In the genomic region with DNA sequence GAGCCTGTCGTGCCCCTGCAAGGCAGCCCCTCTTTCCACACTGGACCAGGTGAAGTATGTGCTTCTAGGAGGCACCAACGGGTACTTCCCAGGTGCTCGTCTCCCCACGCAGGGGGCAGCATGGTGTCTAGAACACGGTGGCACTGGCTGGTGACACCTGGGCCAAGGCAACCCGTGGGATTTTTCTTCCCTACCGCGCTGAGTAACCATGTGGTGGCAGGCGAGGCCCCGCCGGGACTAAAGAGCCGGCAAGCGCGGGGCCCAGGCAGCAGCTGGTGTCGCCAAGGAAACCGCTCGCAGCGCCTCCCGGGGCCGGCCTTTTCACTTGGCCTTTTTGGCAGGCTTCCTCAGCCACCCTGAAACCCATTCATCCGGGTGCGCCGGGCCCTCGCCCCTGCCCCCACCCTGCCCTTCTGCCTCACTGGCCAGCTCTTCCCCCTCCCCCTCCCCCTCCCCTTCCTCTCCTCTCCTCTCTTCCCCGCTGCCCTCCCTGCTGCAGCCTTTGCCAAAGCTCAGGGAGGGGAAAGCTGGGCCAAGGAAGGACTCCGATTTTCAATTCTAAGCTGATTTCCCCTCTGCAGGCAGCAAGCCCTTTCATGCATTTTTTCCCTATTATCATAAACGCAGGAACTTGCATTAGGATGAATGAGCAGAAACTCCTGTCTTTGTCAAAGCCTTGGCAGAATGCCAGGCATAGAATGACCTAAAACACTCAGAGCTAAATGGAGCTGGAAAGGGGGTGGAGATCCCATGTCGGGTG, we compare ENCODE assay signal across 8 cellular contexts.
DNase-seq lines count a peak whose midpoint lies in the region; ATAC-seq, FAIRE-seq and TF ChIP-seq lines count a peak whose summit lies in the region.

No MANE protein-coding gene starts in this region.

- WGBS in H1 (ENCODE audit: extremely low coverage in 1 of 2, insufficient coverage in 1 of 2, insufficient read length in 1 of 2, insufficient replicate concordance in 2 of 2, low coverage in 1 of 2, low lambda C conversion rate in 2 of 2, missing lambda C conversion rate in 1 of 2), 2 experiments, result 9% methylated on average over 17 of the region's 28 CpGs; no CpG with 5 or more reads in 1 of the 2 experiments
- WGBS in mesodermal cell (ENCODE audit: insufficient coverage in 2 of 2), 2 experiments, result 6 to 11% methylated on average over 14 to 21 of the region's 28 CpGs

- TF ChIP-seq RAD21 in H1 (IDR thresholded peaks at IDR 0.05 in 1 of 2, conservative IDR thresholded peaks at IDR 0.05 in 1 of 2; ENCODE audit: low read depth in 2 of 2, low read length in 2 of 2), result peak; percentile 53 to 67

- no peaks in the 10 kb centered on the region; the same call in 1 of the 2 replicates for H3K79me1 ChIP-seq in H1 (ENCODE audit: low read depth, low read length)

- no peaks in the 10 kb centered on the region for H3K27me3 ChIP-seq in H1 (replicated peaks in 1 of 4; ENCODE audit: control insufficient read depth in 3 of 4, extremely low read depth in 1 of 4, insufficient read depth in 3 of 4, low read length in 3 of 4)

- TF ChIP-seq CTCF in H1 (IDR thresholded peaks at IDR 0.05; ENCODE audit: control extremely low read depth in 1 of 3, insufficient read depth in 1 of 3, low read depth in 1 of 3, low read length in 3 of 3), result peak; percentile 35 to 42 (median 38)

- peak in 1 of 2 experiments; percentile 41; a peak in 1 of 3 replicates for TF ChIP-seq EP300 in H1 (IDR thresholded peaks at IDR 0.05; ENCODE audit: borderline replicate concordance in 1 of 2, low read depth in 2 of 2, low read length in 2 of 2)

- peak overlapping the region; percentile 99 for H3K18ac ChIP-seq in H1 (ENCODE audit: extremely low read depth, low read length)

- H2BK12ac ChIP-seq in H1 (ENCODE audit: low read depth, low read length), result peak overlapping the region; percentile 97

- peak overlapping the region; percentile 82 for H3K56ac ChIP-seq in H1 (replicated peaks; ENCODE audit: insufficient read length, low read depth, low read length)

- FAIRE-seq in H1 (lab: Jason Lieb, UNC), result no peak

- H3K79me2 ChIP-seq in H1 (ENCODE audit: control insufficient read depth in 1 of 2, insufficient read depth in 2 of 2, low read length in 2 of 2), result no peaks in the 10 kb centered on the region

- CTCF ChIA-PET in H1 (lab: Charles Lee; ENCODE audit: partially characterized antibody), result interaction anchor here (0.7 to 5.4 kb wide), 21 partner anchors 8 to 965 kb away, joined by 3 to 45 read pairs (median 4); no protein-coding TSS in a partner anchor

- H3K4ac ChIP-seq in H1 (replicated peaks; ENCODE audit: insufficient read length, low read depth, low read length), result no peak overlapping the region

- no peaks in the 10 kb centered on the region; the same call in 1 of the 2 replicates for H3K23me2 ChIP-seq in H1 (ENCODE audit: low read depth, low read length)

- H2BK120ac ChIP-seq in H1 (replicated peaks; ENCODE audit: low read depth, low read length), result peak overlapping the region; percentile 94

- H2BK15ac ChIP-seq in H1 (ENCODE audit: low read length), result peak overlapping the region; percentile 74; the same call in 1 of the 2 replicates

- H4K20me1 ChIP-seq in H1 (replicated peaks in 1 of 2; ENCODE audit: control insufficient read depth in 1 of 2, insufficient read depth in 2 of 2, low read length in 2 of 2), result no peaks in the 10 kb centered on the region

- ATAC-seq in GM19452 (IDR thresholded peaks at IDR 0.05; ENCODE audit: unreplicated experiment) (peak; percentile 88), HG03571 (IDR thresholded peaks at IDR 0.05; ENCODE audit: unreplicated experiment) (peak; percentile 73)

- H4K5ac ChIP-seq in H1 (ENCODE audit: insufficient read length, low read depth, low read length), result peak overlapping the region; percentile 89

- H3K9me3 ChIP-seq in H1 (ENCODE audit: insufficient read depth in 2 of 2, low read depth in 1 of 2, low read length in 1 of 2) (no peaks in the 10 kb centered on the region), mesodermal cell (ENCODE audit: control insufficient read depth, low read length) (no peaks in the 10 kb centered on the region)

- peak overlapping the region in 3 of 4 experiments; percentile 20 to 45 (median 27); a peak in 5 of 8 replicates for H3K4me3 ChIP-seq in H1 (ENCODE audit: extremely low read depth in 1 of 4, insufficient read depth in 2 of 4, low read depth in 3 of 4, low read length in 4 of 4)
- no peak overlapping the region for H3K4me3 ChIP-seq in mesodermal cell (ENCODE audit: extremely low read depth, insufficient read depth, low read length, poor library complexity, severe bottlenecking)

- peak; percentile 34 to 96 (median 88) for DNase-seq in C1 segment of cervical spinal cord (lab: John Stamatoyannopoulos, UW)
- peak; percentile 47 for DNase-seq in NCI-H82 treated with DMSO at 0.1 percent for 48 hours (lab: John Stamatoyannopoulos, UW; ENCODE audit: unreplicated experiment)
- peak; percentile 47 to 68 (median 56) for DNase-seq in activated CD8-positive, alpha-beta memory T cell treated with anti-CD3 and anti-CD28 coated beads for 48 hours (ENCODE audit: low read depth in 2 of 3, low spot score in 2 of 3)
- DNase-seq in H1 (ENCODE audit: low read depth in 1 of 2, low spot score in 2 of 2), result peak; percentile 84 to 93
- DNase-seq in stimulated activated CD8-positive, alpha-beta memory T cell treated with anti-CD3 and anti-CD28 coated beads, Interleukin-2, amount 100 ng/mL, for 1 hour (ENCODE audit: low read depth in 2 of 2), result peak; percentile 38 to 59

- peaks cover 16 to 20% (median 19%) of the 10 kb centered on the region in 4 experiments for H3K4me1 ChIP-seq in H1 (replicated peaks in 1 of 4; ENCODE audit: control insufficient read depth in 3 of 4, insufficient read depth in 4 of 4, low read length in 3 of 4)
- H3K4me1 ChIP-seq in mesodermal cell (ENCODE audit: control insufficient read depth, insufficient read depth, low read length, poor library complexity, severe bottlenecking), result peaks cover 19% of the 10 kb centered on the region

- H3K4me2 ChIP-seq in H1 (ENCODE audit: insufficient read depth in 1 of 2, low read depth in 2 of 2, low read length in 2 of 2), result peak overlapping the region; percentile 57 to 62

- peak overlapping the region; percentile 87; the same call in 1 of the 2 replicates for H2AFZ ChIP-seq in H1 (ENCODE audit: low read length)

- peak overlapping the region; percentile 98 for H2BK20ac ChIP-seq in H1 (ENCODE audit: low read length)

- H2BK5ac ChIP-seq in H1 (ENCODE audit: low read depth, low read length), result peak overlapping the region; percentile 89

- peak overlapping the region; percentile 92 for H4K91ac ChIP-seq in H1 (replicated peaks; ENCODE audit: insufficient read length, low read length)

- H4K8ac ChIP-seq in H1 (ENCODE audit: extremely low read depth, insufficient read depth, low read length), result peak overlapping the region; percentile 84; the same call in 1 of the 2 replicates

- peak overlapping the region in 2 of 4 experiments; percentile 1 to 20; a peak in 2 of 7 replicates for H3K9ac ChIP-seq in H1 (replicated peaks in 1 of 4; ENCODE audit: extremely low read depth in 1 of 4, low read depth in 3 of 4, low read length in 3 of 4)

- H3K23ac ChIP-seq in H1 (ENCODE audit: insufficient read length), result no peak overlapping the region

- H3K27ac ChIP-seq in H1 (ENCODE audit: low read depth, low read length) (peak overlapping the region; percentile 71), mesodermal cell (ENCODE audit: low read depth, low read length, severe bottlenecking) (peak overlapping the region; percentile 58)

- POLR2A ChIA-PET in H1 (lab: Charles Lee; ENCODE audit: partially characterized antibody), result interaction anchor here (0.7 to 2.4 kb wide), 11 partner anchors 10 to 85 kb away, joined by 3 to 16 read pairs (median 4); no protein-coding TSS in a partner anchor

- H2AK5ac ChIP-seq in H1 (ENCODE audit: low read depth, low read length), result peak overlapping the region; percentile 97

- TF ChIP-seq POLR2A in H1 (IDR thresholded peaks at IDR 0.05; ENCODE audit: control extremely low read depth in 1 of 2, low read depth in 2 of 2, low read length in 2 of 2), result no peak

- no peaks in the 10 kb centered on the region for H3K36me3 ChIP-seq in H1 (ENCODE audit: control insufficient read depth in 2 of 4, insufficient read depth in 4 of 4, low read length in 3 of 4)
- H3K36me3 ChIP-seq in mesodermal cell (ENCODE audit: control insufficient read depth, insufficient read depth, low read length), result no peaks in the 10 kb centered on the region

- no peak overlapping the region for H3K14ac ChIP-seq in H1 (ENCODE audit: insufficient read length)

TF ChIP-seq in H1, 55 proteins besides CTCF, POLR2A, EP300 and RAD21 (continues in another document):
- TF ChIP-seq, protein P1, sequence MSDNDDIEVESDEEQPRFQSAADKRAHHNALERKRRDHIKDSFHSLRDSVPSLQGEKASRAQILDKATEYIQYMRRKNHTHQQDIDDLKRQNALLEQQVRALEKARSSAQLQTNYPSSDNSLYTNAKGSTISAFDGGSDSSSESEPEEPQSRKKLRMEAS (IDR thresholded peaks at IDR 0.05), result peak; percentile 87
- TF ChIP-seq, protein P2, sequence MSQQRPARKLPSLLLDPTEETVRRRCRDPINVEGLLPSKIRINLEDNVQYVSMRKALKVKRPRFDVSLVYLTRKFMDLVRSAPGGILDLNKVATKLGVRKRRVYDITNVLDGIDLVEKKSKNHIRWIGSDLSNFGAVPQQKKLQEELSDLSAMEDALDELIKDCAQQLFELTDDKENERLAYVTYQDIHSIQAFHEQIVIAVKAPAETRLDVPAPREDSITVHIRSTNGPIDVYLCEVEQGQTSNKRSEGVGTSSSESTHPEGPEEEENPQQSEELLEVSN (IDR thresholded peaks at IDR 0.05), result peak; percentile 89
- TF ChIP-seq MAFK (IDR thresholded peaks at IDR 0.05; ENCODE audit: low read depth, low read length) (no peak), RFX5 (IDR thresholded peaks at IDR 0.05; ENCODE audit: borderline replicate concordance, low read depth, low read length) (no peak), ZNF274 (IDR thresholded peaks at IDR 0.05; ENCODE audit: borderline replicate concordance, extremely low read depth, low read length) (no peak), SP1 (IDR thresholded peaks at IDR 0.05; ENCODE audit: low read depth, low read length) (peak; percentile 61; the same call in 1 of the 2 replicates), TBP (IDR thresholded peaks at IDR 0.05; ENCODE audit: low read depth, low read length) (peak; percentile 23; the same call in 1 of the 2 replicates), TCF12 (IDR thresholded peaks at IDR 0.05; ENCODE audit: low read depth, low read length) (0 out of 2 replicates have a peak, but pooled peaks have one; percentile 55), HDAC2 (IDR thresholded peaks at IDR 0.05; ENCODE audit: borderline replicate concordance in 1 of 2, low read depth in 2 of 2, low read length in 2 of 2) (peak in 1 of 2 experiments; percentile 16; a peak in 1 of 4 replicates), CHD2 (IDR thresholded peaks at IDR 0.05; ENCODE audit: low read length) (0 out of 2 replicates have a peak, but pooled peaks have one; percentile 38), TAF1 (IDR thresholded peaks at IDR 0.05; ENCODE audit: low read depth, low read length) (no peak), SIX5 (IDR thresholded peaks at IDR 0.05; ENCODE audit: low read depth, low read length) (no peak), RXRA (IDR thresholded peaks at IDR 0.05; ENCODE audit: insufficient read depth, low read depth, low read length) (0 out of 2 replicates have a peak, but pooled peaks have one; percentile 17)
